In genomic region chr11:116300252-116300651, GRCh38 we compare ENCODE assay signal across 23 cellular contexts.
"Had no signal": no experiment of that assay in that cellular context is flagged by ENCODE, and none has a peak within 500 bp of the region (broad histone marks: within the 10 kb centered on the region; RNA-seq: fewer than 3 reads in every experiment).

No MANE protein-coding gene starts in this region.

- FAIRE-seq: colon, endothelial cell of umbilical vein had no signal

- DNase-seq: activated CD4-positive, alpha-beta memory T cell treated with anti-CD3 and anti-CD28 coated beads for 36 hours; activated CD4-positive, alpha-beta T cell treated with anti-CD3 and anti-CD28 coated beads for 48 hours; activated effector memory CD4-positive, alpha-beta T cell treated with Interleukin-2 at 50 U/mL for 16 hours; activated naive CD4-positive, alpha-beta T cell treated with anti-CD3 and anti-CD28 coated beads for 36 hours; activated naive CD8-positive, alpha-beta T cell treated with anti-CD3 and anti-CD28 coated beads, Interleukin-2, amount 10 ng/mL, durations not matched to agents 7 days and 5 days; activated T-cell treated with anti-CD3 and anti-CD28 coated beads, Interleukin-2, amount 50 U/mL, for 72 hours; amniotic stem cell; effector memory CD4-positive, alpha-beta T cell; esophagus squamous epithelium; heart right ventricle; islet precursor cell; left cardiac atrium; ovary; psoas muscle; stimulated activated CD4-positive, alpha-beta T cell treated with anti-CD3 and anti-CD28 coated beads, Interleukin-4, amount 100 ng/mL, for 24 hours; stimulated activated naive CD4-positive, alpha-beta T cell treated with Interleukin-2 at 50 U/mL for 16 hours; upper lobe of left lung had no signal

- H3K4me3 ChIP-seq: breast epithelium, esophagus squamous epithelium, gastroesophageal sphincter, heart right ventricle, ovary, psoas muscle, right atrium auricular region, upper lobe of left lung had no signal

- ATAC-seq: activated T-cell treated with anti-CD3 and anti-CD28 coated beads, Interleukin-2, amount 50 U/mL, for 72 hours; gastroesophageal sphincter; heart right ventricle; left cardiac atrium; psoas muscle had no signal

- H3K4me1 ChIP-seq: breast epithelium, esophagus squamous epithelium, gastroesophageal sphincter, heart right ventricle, psoas muscle, right atrium auricular region had no signal

- H3K9me3 ChIP-seq: breast epithelium, esophagus squamous epithelium, gastroesophageal sphincter, heart right ventricle, neutrophil, ovary, psoas muscle, right atrium auricular region, upper lobe of left lung had no signal

- H3K27ac ChIP-seq: breast epithelium, esophagus squamous epithelium, gastroesophageal sphincter, heart right ventricle, neutrophil, ovary, psoas muscle, right atrium auricular region, upper lobe of left lung had no signal

- H3K27me3 ChIP-seq: breast epithelium, esophagus squamous epithelium, gastroesophageal sphincter, neutrophil, ovary, right atrium auricular region, upper lobe of left lung had no signal

- H3K36me3 ChIP-seq: breast epithelium, esophagus squamous epithelium, gastroesophageal sphincter, heart right ventricle, neutrophil, ovary, right atrium auricular region, upper lobe of left lung had no signal
